In genomic region chr4:84384801-84385582, GRCh38 we compare ENCODE assay signal across 1 cellular context.
TF ChIP-seq lines count a peak whose summit lies in the region.

No MANE protein-coding gene starts in this region.

TF ChIP-seq in H1, 55 proteins besides CTCF, POLR2A, EP300 and RAD21 (continued from another document):
- TF ChIP-seq CHD7 (IDR thresholded peaks at IDR 0.05; ENCODE audit: insufficient replicate concordance, low read length) (peak; percentile 40), RFX5 (IDR thresholded peaks at IDR 0.05; ENCODE audit: borderline replicate concordance, low read depth, low read length) (no peak), NANOG (IDR thresholded peaks at IDR 0.05; ENCODE audit: insufficient read depth, low read depth, low read length, poor library complexity, severe bottlenecking) (peak; percentile 59), TCF12 (IDR thresholded peaks at IDR 0.05; ENCODE audit: low read depth, low read length) (no peak), EGR1 (IDR thresholded peaks at IDR 0.05; ENCODE audit: borderline replicate concordance, low read depth, low read length) (no peak), CBX8 (IDR thresholded peaks at IDR 0.05; ENCODE audit: borderline replicate concordance, low read depth, low read length) (no peak), SAP30 (IDR thresholded peaks at IDR 0.05; ENCODE audit: insufficient read depth, insufficient replicate concordance, low read length) (no peak), SP4 (IDR thresholded peaks at IDR 0.05; ENCODE audit: low read length) (no peak), TEAD4 (IDR thresholded peaks at IDR 0.05; ENCODE audit: low read depth, low read length) (peak; percentile 50; the same call in 1 of the 2 replicates)
